Comparison of ENCODE assay signal across 18 cellular contexts in the genomic region with DNA sequence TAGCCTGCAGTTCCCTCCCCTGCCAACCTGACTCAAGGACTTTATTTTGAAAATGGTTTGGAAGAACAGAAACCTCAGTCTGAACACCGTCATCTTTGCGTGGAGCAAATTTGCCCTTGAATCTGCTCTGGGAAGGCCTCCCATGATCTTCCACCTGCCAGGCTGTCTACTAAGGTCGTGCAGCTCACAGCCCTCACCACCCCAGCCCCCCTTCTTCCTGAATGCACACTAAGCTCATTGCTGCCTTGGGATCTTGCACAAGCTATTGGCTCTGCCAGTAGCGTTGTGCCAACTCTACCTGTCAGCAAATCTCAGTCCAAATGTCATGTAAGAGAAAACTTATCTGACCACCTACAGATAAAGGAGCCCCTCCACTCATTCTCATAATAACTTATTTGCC.
"Had no signal": no experiment of that assay in that cellular context is flagged by ENCODE, and none has a peak within 500 bp of the region (broad histone marks: within the 10 kb centered on the region; RNA-seq: fewer than 3 reads in every experiment).

No MANE protein-coding gene starts in this region.

- H3K4me3 ChIP-seq: dorsolateral prefrontal cortex, lower lobe of right lung, sigmoid colon, thoracic aorta, upper lobe of left lung had no signal

- H3K27me3 Mint-ChIP-seq: stimulated activated naive B cell treated with anti-CD40 and anti-IgM and Interleukin-4, amounts not matched to agents 10 μg/mL and 1 μg/mL and 100 μg/mL, for 72 hours; T-helper 17 cell had no signal

- H3K4me1 Mint-ChIP-seq: T-helper 17 cell had no signal

- H3K27ac Mint-ChIP-seq: activated naive CD4-positive, alpha-beta T cell treated with anti-CD3 and anti-CD28 coated beads, Interleukin-2, amount 50 U/mL, for 72 hours; endodermal cell; naive thymus-derived CD8-positive, alpha-beta T cell; stimulated activated naive B cell treated with anti-CD40 and anti-IgM and Interleukin-4, amounts not matched to agents 10 μg/mL and 1 μg/mL and 100 μg/mL, for 72 hours; T-helper 17 cell had no signal

- H3K4me3 Mint-ChIP-seq: endodermal cell; naive thymus-derived CD8-positive, alpha-beta T cell; stimulated activated naive B cell treated with anti-CD40 and anti-IgM and Interleukin-4, amounts not matched to agents 10 μg/mL and 1 μg/mL and 100 μg/mL, for 72 hours; T-helper 17 cell had no signal

- H3K27me3 ChIP-seq: dorsolateral prefrontal cortex, sigmoid colon, upper lobe of left lung had no signal

- ATAC-seq: activated naive CD4-positive, alpha-beta T cell treated with anti-CD3 and anti-CD28 coated beads, Interleukin-2, amount 50 U/mL, for 72 hours; lower lobe of right lung; naive thymus-derived CD8-positive, alpha-beta T cell; stimulated activated naive B cell treated with anti-CD40 and anti-IgM and Interleukin-4, amounts not matched to agents 10 μg/mL and 1 μg/mL and 100 μg/mL, for 72 hours; T-helper 17 cell had no signal

- H3K9me3 Mint-ChIP-seq: endodermal cell; stimulated activated naive B cell treated with anti-CD40 and anti-IgM and Interleukin-4, amounts not matched to agents 10 μg/mL and 1 μg/mL and 100 μg/mL, for 72 hours had no signal

- H3K36me3 ChIP-seq: lower lobe of right lung, thoracic aorta, upper lobe of left lung had no signal

- H3K4me1 ChIP-seq: lower lobe of right lung, sigmoid colon, upper lobe of left lung had no signal

- H3K27ac ChIP-seq: epithelial cell of prostate, lower lobe of right lung, sigmoid colon, thoracic aorta, upper lobe of left lung, VCaP had no signal

- DNase-seq: activated CD4-positive, alpha-beta T cell treated with anti-CD3 and anti-CD28 coated beads, Interleukin-2, amount 50 U/mL, for 4 hours; activated gamma-delta T cell treated with Interleukin-2 at 50 U/mL for 16 hours; amygdala; central memory CD4-positive, alpha-beta T cell; dorsolateral prefrontal cortex; endodermal cell; foreskin fibroblast; lower lobe of right lung; naive thymus-derived CD8-positive, alpha-beta T cell; sigmoid colon; stimulated activated CD4-positive, alpha-beta T cell treated with anti-CD3 and anti-CD28 coated beads, Interleukin-4, amount 100 ng/mL, for 4 hours; stimulated activated naive B cell treated with anti-CD40 and anti-IgM and Interleukin-4, amounts not matched to agents 10 μg/mL and 1 μg/mL and 100 μg/mL, for 72 hours; T-helper 17 cell; upper lobe of left lung had no signal

- H3K36me3 Mint-ChIP-seq: activated naive CD4-positive, alpha-beta T cell treated with anti-CD3 and anti-CD28 coated beads, Interleukin-2, amount 50 U/mL, for 72 hours had no signal

- H3K9me3 ChIP-seq: lower lobe of right lung, sigmoid colon, thoracic aorta, upper lobe of left lung had no signal
